In genomic region chr14:56666716-56667115, GRCh38 we compare ENCODE assay signal across 14 cellular contexts.
DNase-seq lines count a peak whose midpoint lies in the region; ATAC-seq and TF ChIP-seq lines count a peak whose summit lies in the region.
"Had no signal": no experiment of that assay in that cellular context is flagged by ENCODE, and none has a peak within 500 bp of the region (broad histone marks: within the 10 kb centered on the region; RNA-seq: fewer than 3 reads in every experiment).

No MANE protein-coding gene starts in this region.

- H3K27ac Mint-ChIP-seq in WTC11, result peak overlapping the region; percentile 47; the same call in 1 of the 2 replicates
- H3K27ac Mint-ChIP-seq: naive thymus-derived CD8-positive, alpha-beta T cell had no signal

- intact Hi-C loops in testis (cut with DNase I; ENCODE audit: low total_unique reads), result no loop called here
- intact Hi-C loops in esophagus squamous epithelium (cut with DNase I), result no loop called here

- H3K27me3 ChIP-seq in testis (no peaks in the 10 kb centered on the region), esophagus squamous epithelium (no peaks in the 10 kb centered on the region)

- ATAC-seq in WTC11 (no peak), HG02759 (IDR thresholded peaks at IDR 0.05; ENCODE audit: unreplicated experiment) (no peak)
- ATAC-seq: activated CD8-positive, alpha-beta memory T cell treated with anti-CD3 and anti-CD28 coated beads, Interleukin-2, amount 10 ng/mL, durations not matched to agents 7 days and 5 days; naive thymus-derived CD8-positive, alpha-beta T cell; sciatic nerve had no signal

- H3K27me3 Mint-ChIP-seq in WTC11 (ENCODE audit: low read depth), result peaks cover 44% of the 10 kb centered on the region
- H3K27me3 Mint-ChIP-seq: activated CD8-positive, alpha-beta memory T cell treated with anti-CD3 and anti-CD28 coated beads, Interleukin-2, amount 10 ng/mL, durations not matched to agents 7 days and 5 days had no signal

- H3K4me3 ChIP-seq in HFF-Myc (replicated peaks; ENCODE audit: low read depth, low read length) (no peak overlapping the region), fibroblast of pulmonary artery (replicated peaks; ENCODE audit: low read depth, low read length) (no peak overlapping the region), testis (no peak overlapping the region), esophagus squamous epithelium (no peak overlapping the region)

- H3K9me3 ChIP-seq in testis (no peaks in the 10 kb centered on the region), esophagus squamous epithelium (no peaks in the 10 kb centered on the region)

- no peak overlapping the region for H3K27ac ChIP-seq in testis
- H3K27ac ChIP-seq in esophagus squamous epithelium, result no peak overlapping the region
- H3K27ac ChIP-seq: KMS-11 had no signal

- peaks cover 30% of the 10 kb centered on the region for H3K36me3 Mint-ChIP-seq in WTC11

- 43 to 63% methylated on average over 3 of the region's 3 CpGs for WGBS in testis, 2 donors
- 57 to 71% methylated on average over 3 of the region's 3 CpGs for WGBS in esophagus squamous epithelium, 2 donors

- peak overlapping the region; percentile 8; the same call in 1 of the 2 replicates for H3K4me3 Mint-ChIP-seq in WTC11
- H3K4me3 Mint-ChIP-seq: activated CD8-positive, alpha-beta memory T cell treated with anti-CD3 and anti-CD28 coated beads, Interleukin-2, amount 10 ng/mL, durations not matched to agents 7 days and 5 days; activated naive CD4-positive, alpha-beta T cell treated with anti-CD3 and anti-CD28 coated beads for 36 hours; naive thymus-derived CD8-positive, alpha-beta T cell had no signal

- CTCF ChIA-PET in WTC11 (lab: Charles Lee), result interaction anchor here (0.9 kb wide), 1 partner anchor 15 kb away, joined by 4 read pairs; no protein-coding TSS in a partner anchor

- H3K4me1 ChIP-seq in testis (no peaks in the 10 kb centered on the region), esophagus squamous epithelium (peaks cover 0 to 9% (median 0%) of the 10 kb centered on the region in 3 donors)

- TF ChIP-seq POLR2A in testis (IDR thresholded peaks at IDR 0.05) (no peak), esophagus squamous epithelium (IDR thresholded peaks at IDR 0.05) (no peak)

- POLR2A ChIA-PET in WTC11 (lab: Charles Lee), result no interaction called here

- DNase-seq in HFF-Myc (ENCODE audit: extremely low read depth, low read depth), result peak; percentile 35
- no peak for DNase-seq in WTC11 (ENCODE audit: low spot score)
- peak; percentile 53 for DNase-seq in fibroblast of pulmonary artery (ENCODE audit: low read depth)
- peak; percentile 18 for DNase-seq in testis
- no peak for DNase-seq in NOMO-1 treated with DMSO at 0.1 percent for 48 hours (lab: John Stamatoyannopoulos, UW; ENCODE audit: unreplicated experiment)
- DNase-seq in esophagus squamous epithelium (lab: John Stamatoyannopoulos, UW), result no peak
- DNase-seq: activated CD8-positive, alpha-beta memory T cell treated with anti-CD3 and anti-CD28 coated beads, Interleukin-2, amount 10 ng/mL, durations not matched to agents 7 days and 5 days; activated naive CD4-positive, alpha-beta T cell treated with anti-CD3 and anti-CD28 coated beads for 36 hours; cerebellar nuclear complex; naive thymus-derived CD8-positive, alpha-beta T cell; SIG-M5 had no signal

- TF ChIP-seq CTCF in HFF-Myc (IDR thresholded peaks at IDR 0.05; ENCODE audit: low read depth, low read length, missing control alignments), result no peak
- TF ChIP-seq CTCF in WTC11 (IDR thresholded peaks at IDR 0.05), result no peak
- no peak for TF ChIP-seq CTCF in fibroblast of pulmonary artery (IDR thresholded peaks at IDR 0.05; ENCODE audit: low read length, missing control alignments)
- no peak for TF ChIP-seq CTCF in testis (IDR thresholded peaks at IDR 0.05)
- no peak for TF ChIP-seq CTCF in esophagus squamous epithelium (IDR thresholded peaks at IDR 0.05)

- peaks cover 26% of the 10 kb centered on the region for H3K9me3 Mint-ChIP-seq in WTC11

- no peaks in the 10 kb centered on the region for H3K36me3 ChIP-seq in testis (ENCODE audit: low read depth, missing control alignments)
- H3K36me3 ChIP-seq in esophagus squamous epithelium, result no peaks in the 10 kb centered on the region

- H3K4me1 Mint-ChIP-seq in WTC11, result peaks cover 24% of the 10 kb centered on the region
- H3K4me1 Mint-ChIP-seq: activated CD8-positive, alpha-beta memory T cell treated with anti-CD3 and anti-CD28 coated beads, Interleukin-2, amount 10 ng/mL, durations not matched to agents 7 days and 5 days; naive thymus-derived CD8-positive, alpha-beta T cell had no signal

TF ChIP-seq in WTC11, 78 proteins besides CTCF, POLR2A, EP300 and RAD21 (continues in another document):
- TF ChIP-seq ZNF671 (CRISPR knock-in tag; IDR thresholded peaks at IDR 0.05), result no peak
- no peak for TF ChIP-seq CREB1 (CRISPR knock-in tag; IDR thresholded peaks at IDR 0.05)
- no peak for TF ChIP-seq NFYB (CRISPR knock-in tag; conservative IDR thresholded peaks at IDR 0.05; ENCODE audit: low read depth)
- TF ChIP-seq ATF6 (CRISPR knock-in tag; IDR thresholded peaks at IDR 0.05), result no peak
- TF ChIP-seq ZBTB43 (CRISPR knock-in tag; IDR thresholded peaks at IDR 0.05), result no peak
- TF ChIP-seq ETV6 (CRISPR knock-in tag; IDR thresholded peaks at IDR 0.05), result no peak
- no peak for TF ChIP-seq ZNF416 (CRISPR knock-in tag; IDR thresholded peaks at IDR 0.05)
- TF ChIP-seq ERG (CRISPR knock-in tag; IDR thresholded peaks at IDR 0.05), result no peak
- TF ChIP-seq PRDM15 (CRISPR knock-in tag; IDR thresholded peaks at IDR 0.05), result no peak
- no peak for TF ChIP-seq ZNF138 (CRISPR knock-in tag; conservative IDR thresholded peaks at IDR 0.05)
- no peak for TF ChIP-seq KAT7 (CRISPR knock-in tag; IDR thresholded peaks at IDR 0.05; ENCODE audit: borderline replicate concordance)
- no peak for TF ChIP-seq EMX1 (CRISPR knock-in tag; IDR thresholded peaks at IDR 0.05)
- TF ChIP-seq TEAD4 (CRISPR knock-in tag; IDR thresholded peaks at IDR 0.05), result no peak

Comparison
In these comparisons a context has a peak if more than half of its experiments do, and no peak if none do; other contexts are left out.
1. DNase-seq: peak in HFF-Myc (single experiment), fibroblast of pulmonary artery (single experiment) and testis (single experiment); none in WTC11 (single experiment), NOMO-1 treated with DMSO at 0.1 percent for 48 hours (single experiment) and esophagus squamous epithelium (single experiment).